ENCODE assay signal across 1 cellular context in genomic region chr6:114541794-114542193, GRCh38.
TF ChIP-seq lines count a peak whose summit lies in the region.

No MANE protein-coding gene starts in this region.

TF ChIP-seq in WTC11, 78 proteins besides CTCF, POLR2A, EP300 and RAD21 (continued from another document):
- no peak for TF ChIP-seq FOXP4 (CRISPR knock-in tag; IDR thresholded peaks at IDR 0.05)
